In the genomic region with DNA sequence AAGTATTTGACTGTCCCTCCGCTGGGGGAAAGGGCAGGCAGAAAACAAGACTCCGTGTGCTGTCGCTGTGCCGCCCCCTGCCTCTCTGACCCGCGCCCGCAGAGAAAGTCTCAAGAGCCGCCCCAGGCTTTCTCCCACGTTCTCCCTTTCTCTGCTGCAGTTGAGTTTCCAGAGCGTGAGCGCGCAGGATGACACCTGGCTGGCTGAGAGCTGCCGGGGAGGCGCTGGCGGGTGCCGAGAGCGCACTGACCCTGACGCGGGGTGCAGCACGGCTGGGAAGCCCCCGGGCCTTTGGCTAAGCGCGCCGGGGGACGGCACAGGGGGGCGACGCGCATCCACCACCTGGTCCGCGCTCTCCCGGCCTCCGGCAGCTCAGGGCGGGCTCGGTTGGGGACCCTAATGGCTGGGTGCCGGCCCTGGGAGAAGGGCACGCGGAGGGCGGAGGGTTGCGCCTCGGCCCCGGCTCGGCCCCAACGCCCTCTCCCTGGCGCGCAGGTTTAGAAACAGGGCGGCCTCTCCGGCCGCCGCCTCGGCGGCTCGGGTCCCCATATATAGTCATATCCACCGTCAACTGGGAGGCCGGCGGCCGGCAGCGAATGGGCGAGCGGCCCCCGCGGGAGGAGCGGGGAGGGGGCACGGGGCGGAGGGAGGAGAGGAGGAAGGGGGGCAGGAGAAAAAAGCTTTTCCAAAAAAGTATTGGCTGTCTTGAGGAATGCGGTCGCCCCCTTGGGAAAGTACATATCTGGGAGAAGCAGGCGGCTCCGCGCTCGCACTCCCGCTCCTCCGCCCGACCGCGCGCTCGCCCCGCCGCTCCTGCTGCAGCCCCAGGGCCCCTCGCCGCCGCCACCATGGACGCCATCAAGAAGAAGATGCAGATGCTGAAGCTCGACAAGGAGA, we compare ENCODE assay signal across 8 cellular contexts. TPM values are rescaled to one million over a fixed set of nuclear protein-coding genes. Genes with fewer than 3 reads are reported as not detected.
DNase-seq lines count a peak whose midpoint lies in the region; ATAC-seq and TF ChIP-seq lines count a peak whose summit lies in the region.

A gene (plus strand): TSS at position 766 of the 897 bp plus-strand sequence. CDS start 83 bp downstream, at position 849.

- no peak within 1 kb of the TSS for H2AFZ ChIP-seq in neural progenitor cell (replicated peaks)

- peaks cover 30% of the 10 kb centered on the region for H3K4me1 ChIP-seq in neural progenitor cell

- peak within 1 kb of the TSS; percentile 90 for H3K27ac Mint-ChIP-seq in neural progenitor cell

- peak within 1 kb of the TSS; percentile 98 for H3K4me2 ChIP-seq in neural progenitor cell

- H3K27me3 Mint-ChIP-seq in neural progenitor cell (ENCODE audit: insufficient read depth, low read depth) = peaks cover 4% of the 10 kb centered on the region

- TF ChIP-seq CTCF in neural progenitor cell (IDR thresholded peaks at IDR 0.05) = peak; percentile 31

- H3K9ac ChIP-seq in neural progenitor cell = peak within 1 kb of the TSS; percentile 94

- peaks cover 55% of the 10 kb centered on the region for H3K79me2 ChIP-seq in neural progenitor cell (ENCODE audit: low read depth)

- TF ChIP-seq EP300 in Ishikawa (IDR thresholded peaks at IDR 0.05; ENCODE audit: borderline replicate concordance) = peak; percentile 48

- peak within 1 kb of the TSS; percentile 94 for H3K4me3 ChIP-seq in neural progenitor cell

- peaks cover 4% of the 10 kb centered on the region for H3K27me3 ChIP-seq in neural progenitor cell

- peaks cover 10% of the 10 kb centered on the region for H3K36me3 ChIP-seq in neural progenitor cell

- no peaks in the 10 kb centered on the region for H3K9me3 ChIP-seq in neural progenitor cell (ENCODE audit: low read depth)

- peaks cover 54% of the 10 kb centered on the region for H3K4me1 Mint-ChIP-seq in neural progenitor cell

- ATAC-seq in HG03442 (IDR thresholded peaks at IDR 0.05; ENCODE audit: unreplicated experiment) = no peak
- ATAC-seq in HG02840 (IDR thresholded peaks at IDR 0.05; ENCODE audit: low FRiP score, unreplicated experiment) = no peak
- no peak for ATAC-seq in GM19455 (IDR thresholded peaks at IDR 0.05; ENCODE audit: unreplicated experiment)

- peak within 1 kb of the TSS; percentile 99 for H3K27ac ChIP-seq in neural progenitor cell

- TF ChIP-seq RAD21 in Ishikawa (IDR thresholded peaks at IDR 0.05; ENCODE audit: low read depth) = no peak; the same call in 1 of the 2 replicates

- H3K9me3 Mint-ChIP-seq in neural progenitor cell = peaks cover 5% of the 10 kb centered on the region

- DNase-seq in DMS 273 treated with DMSO at 0.1 percent for 48 hours (lab: John Stamatoyannopoulos, UW) (peak; percentile 19), germinal center (ENCODE audit: low spot score) (peak; percentile 10), neural progenitor cell (ENCODE audit: low spot score) (peak; percentile 95)
- DNase-seq in activated naive CD4-positive, alpha-beta T cell treated with anti-CD3 and anti-CD28 coated beads, Interleukin-2, amount 50 U/mL, for 16 hours = peak; percentile 18

- H3F3A ChIP-seq in neural progenitor cell (ENCODE audit: low read depth) = peaks cover 42% of the 10 kb centered on the region

- peaks cover 21% of the 10 kb centered on the region for H3K36me3 Mint-ChIP-seq in neural progenitor cell

- H4K20me1 ChIP-seq in neural progenitor cell (ENCODE audit: low read depth) = peaks cover 39% of the 10 kb centered on the region

- H3K4me3 Mint-ChIP-seq in neural progenitor cell = peak within 1 kb of the TSS; percentile 96

TF ChIP-seq in Ishikawa, 13 proteins besides CTCF, POLR2A, EP300 and RAD21:
- TF ChIP-seq, protein P1, sequence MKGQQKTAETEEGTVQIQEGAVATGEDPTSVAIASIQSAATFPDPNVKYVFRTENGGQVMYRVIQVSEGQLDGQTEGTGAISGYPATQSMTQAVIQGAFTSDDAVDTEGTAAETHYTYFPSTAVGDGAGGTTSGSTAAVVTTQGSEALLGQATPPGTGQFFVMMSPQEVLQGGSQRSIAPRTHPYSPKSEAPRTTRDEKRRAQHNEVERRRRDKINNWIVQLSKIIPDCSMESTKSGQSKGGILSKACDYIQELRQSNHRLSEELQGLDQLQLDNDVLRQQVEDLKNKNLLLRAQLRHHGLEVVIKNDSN (IDR thresholded peaks at IDR 0.05) = no peak
- TF ChIP-seq, protein P2, sequence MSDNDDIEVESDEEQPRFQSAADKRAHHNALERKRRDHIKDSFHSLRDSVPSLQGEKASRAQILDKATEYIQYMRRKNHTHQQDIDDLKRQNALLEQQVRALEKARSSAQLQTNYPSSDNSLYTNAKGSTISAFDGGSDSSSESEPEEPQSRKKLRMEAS (IDR thresholded peaks at IDR 0.05) = peak; percentile 44; the same call in 1 of the 2 replicates
- peak; percentile 66; the same call in 1 of the 2 replicates for TF ChIP-seq YY1 (IDR thresholded peaks at IDR 0.05; ENCODE audit: low read depth)
- no peak for TF ChIP-seq EGR1 (IDR thresholded peaks at IDR 0.05)
- TF ChIP-seq NFIC (IDR thresholded peaks at IDR 0.05) = no peak
- no peak for TF ChIP-seq CREB1 (IDR thresholded peaks at IDR 0.05; ENCODE audit: low read depth)
- TF ChIP-seq ZBTB7A (IDR thresholded peaks at IDR 0.05; ENCODE audit: low read depth) = peak; percentile 58; the same call in 1 of the 2 replicates
- peak; percentile 46; the same call in 1 of the 2 replicates for TF ChIP-seq TCF12 (IDR thresholded peaks at IDR 0.05; ENCODE audit: low read depth)
- TF ChIP-seq TEAD4 (IDR thresholded peaks at IDR 0.05) = peak; percentile 64
- TF ChIP-seq FOXM1 (IDR thresholded peaks at IDR 0.05; ENCODE audit: borderline replicate concordance, low read depth) = no peak
- TF ChIP-seq TAF1 (IDR thresholded peaks at IDR 0.05; ENCODE audit: low read depth) = peak; percentile 57; the same call in 1 of the 2 replicates
- TF ChIP-seq, protein P3, sequence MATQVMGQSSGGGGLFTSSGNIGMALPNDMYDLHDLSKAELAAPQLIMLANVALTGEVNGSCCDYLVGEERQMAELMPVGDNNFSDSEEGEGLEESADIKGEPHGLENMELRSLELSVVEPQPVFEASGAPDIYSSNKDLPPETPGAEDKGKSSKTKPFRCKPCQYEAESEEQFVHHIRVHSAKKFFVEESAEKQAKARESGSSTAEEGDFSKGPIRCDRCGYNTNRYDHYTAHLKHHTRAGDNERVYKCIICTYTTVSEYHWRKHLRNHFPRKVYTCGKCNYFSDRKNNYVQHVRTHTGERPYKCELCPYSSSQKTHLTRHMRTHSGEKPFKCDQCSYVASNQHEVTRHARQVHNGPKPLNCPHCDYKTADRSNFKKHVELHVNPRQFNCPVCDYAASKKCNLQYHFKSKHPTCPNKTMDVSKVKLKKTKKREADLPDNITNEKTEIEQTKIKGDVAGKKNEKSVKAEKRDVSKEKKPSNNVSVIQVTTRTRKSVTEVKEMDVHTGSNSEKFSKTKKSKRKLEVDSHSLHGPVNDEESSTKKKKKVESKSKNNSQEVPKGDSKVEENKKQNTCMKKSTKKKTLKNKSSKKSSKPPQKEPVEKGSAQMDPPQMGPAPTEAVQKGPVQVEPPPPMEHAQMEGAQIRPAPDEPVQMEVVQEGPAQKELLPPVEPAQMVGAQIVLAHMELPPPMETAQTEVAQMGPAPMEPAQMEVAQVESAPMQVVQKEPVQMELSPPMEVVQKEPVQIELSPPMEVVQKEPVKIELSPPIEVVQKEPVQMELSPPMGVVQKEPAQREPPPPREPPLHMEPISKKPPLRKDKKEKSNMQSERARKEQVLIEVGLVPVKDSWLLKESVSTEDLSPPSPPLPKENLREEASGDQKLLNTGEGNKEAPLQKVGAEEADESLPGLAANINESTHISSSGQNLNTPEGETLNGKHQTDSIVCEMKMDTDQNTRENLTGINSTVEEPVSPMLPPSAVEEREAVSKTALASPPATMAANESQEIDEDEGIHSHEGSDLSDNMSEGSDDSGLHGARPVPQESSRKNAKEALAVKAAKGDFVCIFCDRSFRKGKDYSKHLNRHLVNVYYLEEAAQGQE (IDR thresholded peaks at IDR 0.05; ENCODE audit: low read depth) = no peak
- TF ChIP-seq CEBPB (IDR thresholded peaks at IDR 0.05) = no peak

RNA-seq across cellular contexts. Expression of the gene that starts here (rescaled TPM):
- 614 and 623 TPM in 2 replicates for total RNA-seq in neural progenitor cell (ENCODE audit: low replicate concordance)

Comparison
In these comparisons a context has a peak if more than half of its experiments do, and no peak if none do; other contexts are left out.
1. DNase-seq: peak in every context shown above with its lines; median percentile 95 in neural progenitor cell; 19 in DMS 273 treated with DMSO at 0.1 percent for 48 hours; 18 in activated naive CD4-positive, alpha-beta T cell treated with anti-CD3 and anti-CD28 coated beads, Interleukin-2, amount 50 U/mL, for 16 hours; 10 in germinal center.